In genomic region chr12:83322816-83323215, GRCh38 we compare ENCODE assay signal across 22 cellular contexts.
"Had no signal": no experiment of that assay in that cellular context is flagged by ENCODE, and none has a peak within 500 bp of the region (broad histone marks: within the 10 kb centered on the region; RNA-seq: fewer than 3 reads in every experiment).

No MANE protein-coding gene starts in this region.

- H3K27me3 ChIP-seq: colonic mucosa, esophagus squamous epithelium, foreskin keratinocyte, hepatocyte, spleen had no signal

- H3K4me1 ChIP-seq: colonic mucosa, esophagus squamous epithelium, foreskin keratinocyte, psoas muscle, spleen had no signal

- H3K27ac ChIP-seq: colonic mucosa, esophagus squamous epithelium, foreskin keratinocyte, hepatocyte, psoas muscle, spleen, thoracic aorta had no signal

- H3K9me3 ChIP-seq: colonic mucosa, esophagus squamous epithelium, psoas muscle, thoracic aorta had no signal

- H3K4me3 ChIP-seq: colonic mucosa, esophagus squamous epithelium, hepatocyte, psoas muscle, spleen, thoracic aorta had no signal

- DNase-seq: colonic mucosa; dermis blood vessel endothelial cell; esophagus squamous epithelium; foreskin keratinocyte; head of caudate nucleus; kidney; left cardiac atrium; left ventricle myocardium superior; mesendoderm; naive B cell; psoas muscle; retina; spleen; stimulated activated CD4-positive, alpha-beta T cell treated with anti-CD3 and anti-CD28 coated beads, Interleukin-15, amount 100 ng/mL, for 24 hours; stimulated activated CD4-positive, alpha-beta T cell treated with anti-CD3 and anti-CD28 coated beads, Interleukin-1b, Interleukin-23, amount 100 ng/mL, for 48 hours; stimulated activated CD4-positive, alpha-beta T cell treated with anti-CD3 and anti-CD28 coated beads, Interleukin-4, amount 100 ng/mL, for 24 hours; stimulated activated naive CD8-positive, alpha-beta T cell treated with anti-CD3 and anti-CD28 coated beads, Interleukin-15, amount 100 ng/mL, for 72 hours; trophoblast cell had no signal

- H3K4me2 ChIP-seq: hepatocyte had no signal

- ATAC-seq: foreskin keratinocyte; left cardiac atrium; left ventricle myocardium superior; psoas muscle; sciatic nerve; stimulated activated memory B cell treated with anti-CD40 and anti-IgM and Interleukin-4, amounts not matched to agents 10 μg/mL and 1 μg/mL and 100 μg/mL, for 72 hours; stimulated activated naive CD8-positive, alpha-beta T cell treated with anti-CD3 and anti-CD28 coated beads, Interleukin-15, amount 100 ng/mL, for 72 hours had no signal

- H3K79me2 ChIP-seq: hepatocyte had no signal

- H2AFZ ChIP-seq: hepatocyte had no signal

- H3K36me3 ChIP-seq: colonic mucosa, esophagus squamous epithelium, spleen, thoracic aorta had no signal
